34 cellular contexts compared by ENCODE assay signal in the genomic region with DNA sequence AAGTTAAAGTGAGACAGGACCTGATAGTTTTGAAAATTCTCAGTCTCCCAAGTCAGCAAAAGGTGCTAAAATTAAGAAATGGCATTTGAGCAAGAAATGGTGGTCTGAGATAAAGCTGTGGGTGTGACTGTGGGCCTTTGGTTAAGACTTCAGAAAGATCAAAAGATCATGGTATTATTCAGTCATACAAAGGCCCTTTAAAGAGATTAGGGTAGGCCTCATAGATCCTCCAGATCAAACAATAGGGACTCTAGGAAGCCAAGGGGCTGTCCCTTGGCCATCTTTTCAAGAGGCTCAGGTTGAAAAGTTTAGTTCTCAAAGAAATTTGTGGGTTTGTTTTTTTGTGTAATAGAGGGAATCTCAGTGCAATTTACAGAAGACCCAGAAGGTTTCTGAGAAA. TPM values are rescaled to one million over a fixed set of nuclear protein-coding genes. Genes with fewer than 3 reads are reported as not detected.
"Had no signal": no experiment of that assay in that cellular context is flagged by ENCODE, and none has a peak within 500 bp of the region (broad histone marks: within the 10 kb centered on the region; RNA-seq: fewer than 3 reads in every experiment).

No MANE protein-coding gene starts in this region.

- DNase-seq: activated B cell treated with CpG ODN at 0.5 μM for 24 hours; activated CD4-positive, alpha-beta T cell treated with anti-CD3 and anti-CD28 coated beads, Interleukin-2, amount 50 U/mL, for 4 hours; activated CD8-positive, alpha-beta memory T cell treated with anti-CD3 and anti-CD28 coated beads, Interleukin-2, amount 50 U/mL, for 4 hours; activated T-cell treated with anti-CD3 and anti-CD28 coated beads, Interleukin-2, amount 50 U/mL, for 1 hour; brain microvascular endothelial cell; dorsolateral prefrontal cortex; effector memory CD8-positive, alpha-beta T cell; foreskin fibroblast; head of caudate nucleus; hippocampal formation; kidney; left colon; midbrain; naive thymus-derived CD4-positive, alpha-beta T cell; posterior cingulate gyrus; right cardiac atrium; spleen; stimulated activated naive CD4-positive, alpha-beta T cell; T-helper 1 cell; trophoblast cell had no signal

- H3K4me3 ChIP-seq: ascending aorta, coronary artery, dorsolateral prefrontal cortex, spleen, thoracic aorta had no signal

- H3K27me3 ChIP-seq: ascending aorta, brain microvascular endothelial cell, dorsolateral prefrontal cortex had no signal

- H3K4me3 Mint-ChIP-seq: activated B cell treated with CpG ODN at 0.5 μM for 24 hours; activated naive CD8-positive, alpha-beta T cell; effector memory CD8-positive, alpha-beta T cell; naive thymus-derived CD4-positive, alpha-beta T cell; T-helper 2 cell treated with Interferon-gamma antibody and Interleukin-4, amounts not matched to agents 5 μg/mL and 100 μg/mL, for 36 hours had no signal

- H3K27me3 Mint-ChIP-seq: activated B cell treated with CpG ODN at 0.5 μM for 24 hours had no signal

- H3K27ac Mint-ChIP-seq: activated B cell treated with CpG ODN at 0.5 μM for 24 hours; activated naive CD8-positive, alpha-beta T cell; activated T-helper 2 cell treated with anti-CD3 and anti-CD28 coated beads, Interferon-gamma antibody, Interleukin-2, Interleukin-4, amounts not matched to agents 10 μg/mL and 5 μg/mL and 100 μg/mL, durations not matched to agents 14 hours and 24 hours and 36 hours; effector memory CD8-positive, alpha-beta T cell; naive thymus-derived CD4-positive, alpha-beta T cell; T-helper 2 cell treated with Interferon-gamma antibody and Interleukin-4, amounts not matched to agents 5 μg/mL and 100 μg/mL, for 36 hours had no signal

- H3K9me3 ChIP-seq: ascending aorta, thoracic aorta had no signal

- H3K4me1 Mint-ChIP-seq: activated B cell treated with CpG ODN at 0.5 μM for 24 hours had no signal

- H3K36me3 Mint-ChIP-seq: activated naive CD8-positive, alpha-beta T cell; naive thymus-derived CD4-positive, alpha-beta T cell had no signal

- H3K36me3 ChIP-seq: ascending aorta, brain microvascular endothelial cell, spleen, thoracic aorta had no signal

- H3K4me1 ChIP-seq: ascending aorta, spleen had no signal

- H3K9me3 Mint-ChIP-seq: activated B cell treated with CpG ODN at 0.5 μM for 24 hours; activated T-helper 2 cell treated with anti-CD3 and anti-CD28 coated beads, Interferon-gamma antibody, Interleukin-2, Interleukin-4, amounts not matched to agents 10 μg/mL and 5 μg/mL and 100 μg/mL, durations not matched to agents 14 hours and 24 hours and 36 hours; effector memory CD8-positive, alpha-beta T cell; T-helper 2 cell treated with Interferon-gamma antibody and Interleukin-4, amounts not matched to agents 5 μg/mL and 100 μg/mL, for 36 hours had no signal

- ATAC-seq: effector memory CD8-positive, alpha-beta T cell; left colon; naive thymus-derived CD4-positive, alpha-beta T cell; right cardiac atrium had no signal

- H3K27ac ChIP-seq: ascending aorta, brain microvascular endothelial cell, coronary artery, dorsolateral prefrontal cortex, spleen, thoracic aorta had no signal

RNA-seq across cellular contexts. Expression of a gene that starts 8.4 kb away (rescaled TPM):
- total RNA-seq: activated B cell treated with CpG ODN at 0.5 μM for 24 hours; activated CD8-positive, alpha-beta memory T cell treated with anti-CD3 and anti-CD28 coated beads for 36 hours; activated T-helper 2 cell treated with anti-CD3 and anti-CD28 coated beads, Interferon-gamma antibody, Interleukin-2, Interleukin-4, amounts not matched to agents 10 μg/mL and 5 μg/mL and 100 μg/mL, durations not matched to agents 14 hours and 24 hours and 36 hours; ascending aorta; cardiac septum; cerebellum; dorsolateral prefrontal cortex; endothelial cell of umbilical vein; kidney; left colon; lower leg skin; naive thymus-derived CD4-positive, alpha-beta T cell; osteoblast; right cardiac atrium; spleen; subcutaneous adipose tissue; thoracic aorta had no signal
- polyA plus RNA-seq: endothelial cell of umbilical vein; esophagus; naive thymus-derived CD4-positive, alpha-beta T cell; right cardiac atrium; spleen had no signal
